In the genomic region with DNA sequence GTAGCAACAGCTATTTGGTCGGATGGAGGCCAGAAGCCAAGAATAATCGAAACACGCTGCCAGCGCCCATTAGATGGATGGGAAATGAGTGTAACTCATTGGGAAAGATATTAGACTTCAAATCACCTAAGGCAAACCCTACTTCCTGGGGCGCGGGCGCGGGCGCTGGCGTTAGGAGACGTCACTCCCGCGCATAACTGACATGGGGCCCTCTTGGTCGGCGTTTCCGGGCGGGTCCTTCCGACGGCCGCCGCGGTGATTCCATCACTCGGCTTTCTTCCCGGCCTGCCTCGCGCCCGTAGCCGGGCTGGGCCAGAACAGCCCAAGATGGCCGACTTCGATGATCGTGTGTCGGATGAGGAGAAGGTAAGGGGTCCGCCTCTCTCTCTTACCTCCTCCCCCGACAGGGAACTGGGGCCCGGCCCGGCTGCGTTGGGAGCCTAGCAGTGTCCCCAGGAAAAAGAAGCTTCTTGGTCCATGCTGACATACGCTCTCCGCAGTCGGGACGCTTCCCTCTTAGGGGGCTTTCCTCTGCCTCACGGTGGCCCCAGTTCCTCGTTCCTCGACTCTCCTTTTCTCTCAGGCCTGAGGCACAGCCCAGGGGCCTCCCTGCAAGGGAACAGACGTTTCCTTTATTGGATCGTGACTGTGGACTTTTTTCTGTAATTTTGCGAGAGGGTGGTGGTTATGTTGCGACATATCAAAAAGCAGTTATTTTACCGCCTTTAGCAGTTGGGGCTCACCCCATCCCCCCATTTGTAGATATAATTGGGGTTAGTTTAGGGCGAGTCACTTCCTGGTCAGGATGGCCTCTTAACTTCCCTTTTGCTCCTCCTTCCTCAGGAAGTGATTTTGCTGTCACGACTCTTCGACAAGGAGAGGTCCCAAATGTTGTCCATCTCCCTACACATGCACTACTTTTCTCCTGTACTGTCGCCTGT, we compare ENCODE assay signal across 8 cellular contexts. TPM values are rescaled to one million over a fixed set of nuclear protein-coding genes. Genes with fewer than 3 reads are reported as not detected.
DNase-seq lines count a peak whose midpoint lies in the region; ATAC-seq, FAIRE-seq and TF ChIP-seq lines count a peak whose summit lies in the region.

TSS of gene CAPZA1 (plus strand) at position 315 of the 941 bp plus-strand sequence. CDS start at position 328, 13 bp downstream.

- no TSS peak for BruUV-seq in Caco-2 (replicated peaks; lab: Mats Ljungman, UMichigan)

- no peak; a peak in 1 of 4 replicates for TF ChIP-seq RAD21 in H1 (IDR thresholded peaks at IDR 0.05 in 1 of 2, conservative IDR thresholded peaks at IDR 0.05 in 1 of 2; ENCODE audit: low read depth in 2 of 2, low read length in 2 of 2)

- peak in 1 of 2 experiments; percentile 71; a peak in 1 of 3 replicates for TF ChIP-seq EP300 in H1 (IDR thresholded peaks at IDR 0.05; ENCODE audit: borderline replicate concordance in 1 of 2, low read depth in 2 of 2, low read length in 2 of 2)

- H3K4me1 Mint-ChIP-seq in Caco-2 (ENCODE audit: low read depth, unreplicated experiment) = no peaks in the 10 kb centered on the region

- H3K14ac ChIP-seq in H1 (ENCODE audit: insufficient read length) = peak within 1 kb of the TSS; percentile 78

- no peaks in the 10 kb centered on the region for H3K9me3 Mint-ChIP-seq in Caco-2 (ENCODE audit: unreplicated experiment)

- peak within 1 kb of the TSS; percentile 90 for H4K5ac ChIP-seq in H1 (ENCODE audit: insufficient read length, low read depth, low read length)
- peak within 1 kb of the TSS; percentile 93 for H4K5ac ChIP-seq in mesendoderm (ENCODE audit: low read length)

- FAIRE-seq in H1 (lab: Jason Lieb, UNC) = no peak

- H3K27me3 ChIP-seq in Caco-2 (replicated peaks; ENCODE audit: control insufficient read depth, insufficient read depth, low read length) (no peaks in the 10 kb centered on the region), H1 (replicated peaks in 1 of 4; ENCODE audit: control insufficient read depth in 3 of 4, extremely low read depth in 1 of 4, insufficient read depth in 3 of 4, low read length in 3 of 4) (no peaks in the 10 kb centered on the region), mesendoderm (ENCODE audit: insufficient read depth, low read length, poor library complexity) (no peaks in the 10 kb centered on the region)

- CTCF ChIA-PET in Caco-2 (lab: Charles Lee) = no interaction called here
- CTCF ChIA-PET in H1 (lab: Charles Lee; ENCODE audit: partially characterized antibody) = interaction anchor here (0.6 to 2.2 kb wide), 4 partner anchors 17 to 229 kb away, joined by 3 to 13 read pairs (median 4); partner anchors contain the start of gene MOV10

- H3K56ac ChIP-seq in H1 (replicated peaks; ENCODE audit: insufficient read length, low read depth, low read length) = peak within 1 kb of the TSS; percentile 72
- peak within 1 kb of the TSS; percentile 98 for H3K56ac ChIP-seq in mesendoderm (ENCODE audit: low read length)

- H3K27ac ChIP-seq in H1 (ENCODE audit: low read depth, low read length) (peak within 1 kb of the TSS; percentile 96), mesendoderm (ENCODE audit: low read depth, low read length) (peak within 1 kb of the TSS; percentile 60)

- ATAC-seq in GM21381 (IDR thresholded peaks at IDR 0.05; ENCODE audit: unreplicated experiment) = peak; percentile 75

- H3K4ac ChIP-seq in H1 (replicated peaks; ENCODE audit: insufficient read length, low read depth, low read length) (peak within 1 kb of the TSS; percentile 55), mesendoderm (ENCODE audit: low read depth, low read length) (peak within 1 kb of the TSS; percentile 93)

- peaks cover 3% of the 10 kb centered on the region in 2 experiments for H4K20me1 ChIP-seq in H1 (replicated peaks in 1 of 2; ENCODE audit: control insufficient read depth in 1 of 2, insufficient read depth in 2 of 2, low read length in 2 of 2)

- peaks cover 13% of the 10 kb centered on the region for H3K23me2 ChIP-seq in H1 (ENCODE audit: low read depth, low read length)

- H2BK120ac ChIP-seq in H1 (replicated peaks; ENCODE audit: low read depth, low read length) (peak within 1 kb of the TSS; percentile 87), mesendoderm (ENCODE audit: low read depth, low read length) (peak within 1 kb of the TSS; percentile 1)

- H3K36me3 ChIP-seq in Caco-2 (ENCODE audit: control insufficient read depth, insufficient read depth, low read length) (no peaks in the 10 kb centered on the region), H1 (ENCODE audit: control insufficient read depth in 2 of 4, insufficient read depth in 4 of 4, low read length in 3 of 4) (peaks cover 0 to 7% (median 0%) of the 10 kb centered on the region in 4 experiments; a peak in 2 of 8 replicates), mesendoderm (ENCODE audit: control insufficient read depth, insufficient read depth, low read length) (no peaks in the 10 kb centered on the region)

- no peak for TF ChIP-seq CTCF in Caco-2 (IDR thresholded peaks at IDR 0.05; ENCODE audit: insufficient read depth in 1 of 2, low read depth in 1 of 2, low read length in 1 of 2, severe bottlenecking in 1 of 2, unreplicated experiment in 1 of 2)
- TF ChIP-seq CTCF in H1 (IDR thresholded peaks at IDR 0.05; ENCODE audit: control extremely low read depth in 1 of 3, insufficient read depth in 1 of 3, low read depth in 1 of 3, low read length in 3 of 3) = no peak

- peak within 1 kb of the TSS; percentile 75 to 79 for H3K4me2 ChIP-seq in H1 (ENCODE audit: insufficient read depth in 1 of 2, low read depth in 2 of 2, low read length in 2 of 2)
- peak within 1 kb of the TSS; percentile 88 for H3K4me2 ChIP-seq in mesendoderm (ENCODE audit: low read length)

- DNase-seq in Caco-2 (peak; percentile 85 to 86), HUDEP-2 (lab: John Stamatoyannopoulos, UW; ENCODE audit: unreplicated experiment in 76 of 76) (peak in 74 of 76 experiments; percentile 7 to 91 (median 83)), NOMO-1 treated with dmso at 0.1 percent for 144 hours (lab: John Stamatoyannopoulos, UW; ENCODE audit: unreplicated experiment) (peak; percentile 90), H1 (ENCODE audit: low read depth in 1 of 2, low spot score in 2 of 2) (peak; percentile 61 to 87), mesendoderm (peak; percentile 95)
- DNase-seq in activated CD8-positive, alpha-beta memory T cell treated with anti-CD3 and anti-CD28 coated beads for 48 hours (ENCODE audit: low read depth in 2 of 3, low spot score in 2 of 3) = peak; percentile 71 to 86 (median 79)
- peak; percentile 80 for DNase-seq in stimulated activated CD8-positive, alpha-beta memory T cell treated with anti-CD3 and anti-CD28 coated beads, Interleukin-12 subunit alpha, Interleukin-12 subunit beta, amount 100 ng/mL, for 4 hours (ENCODE audit: low read depth)

- H3K9ac ChIP-seq in H1 (replicated peaks in 1 of 4; ENCODE audit: extremely low read depth in 1 of 4, low read depth in 3 of 4, low read length in 3 of 4) (peak within 1 kb of the TSS; percentile 97 to 99 (median 98)), mesendoderm (ENCODE audit: low read length) (peak within 1 kb of the TSS; percentile 99)

- TF ChIP-seq POLR2A in H1 (IDR thresholded peaks at IDR 0.05; ENCODE audit: control extremely low read depth in 1 of 2, low read depth in 2 of 2, low read length in 2 of 2) = peak; percentile 87 to 96

- peak within 1 kb of the TSS; percentile 91 for H2BK12ac ChIP-seq in H1 (ENCODE audit: low read depth, low read length)

- H2BK20ac ChIP-seq in H1 (ENCODE audit: low read length) = no peak within 1 kb of the TSS

- H3K4me3 Mint-ChIP-seq in Caco-2 (ENCODE audit: unreplicated experiment) = peak within 1 kb of the TSS; percentile 98

- POLR2A ChIA-PET in Caco-2 (lab: Charles Lee) (interaction anchor here (0.6 kb wide), 2 partner anchors 16 to 631 kb away, joined by 3 to 7 read pairs; no protein-coding TSS in a partner anchor), H1 (lab: Charles Lee; ENCODE audit: partially characterized antibody) (interaction anchor here (0.6 to 4.8 kb wide), 18 partner anchors 8 to 231 kb away, joined by 3 to 34 read pairs (median 4); partner anchors contain the start of genes MOV10, RHOC and WNT2B)

- peaks cover 9% of the 10 kb centered on the region for H3K36me3 Mint-ChIP-seq in Caco-2 (ENCODE audit: insufficient read depth, unreplicated experiment)

- H4K91ac ChIP-seq in H1 (replicated peaks; ENCODE audit: insufficient read length, low read length) = peak within 1 kb of the TSS; percentile 92

- H3K79me2 ChIP-seq in H1 (ENCODE audit: control insufficient read depth in 1 of 2, insufficient read depth in 2 of 2, low read length in 2 of 2) (peaks cover 12 to 63% of the 10 kb centered on the region in 2 experiments), mesendoderm (ENCODE audit: control insufficient read depth, insufficient read depth, low read length) (peaks cover 37% of the 10 kb centered on the region)

- no peaks in the 10 kb centered on the region for H3K9me3 ChIP-seq in Caco-2
- no peaks in the 10 kb centered on the region; a peak in 1 of 4 replicates for H3K9me3 ChIP-seq in H1 (ENCODE audit: insufficient read depth in 2 of 2, low read depth in 1 of 2, low read length in 1 of 2)

- intact Hi-C loops in Caco-2 (cut with micrococcal nuclease; ENCODE audit: unreplicated experiment) = loop anchor here (2.0 to 5.0 kb wide), 3 partner anchors 53 to 117 kb away; partner anchors contain the start of genes MOV10 and RHOC

- H3K23ac ChIP-seq in H1 (ENCODE audit: insufficient read length) = no peak within 1 kb of the TSS
- H3K23ac ChIP-seq in mesendoderm (ENCODE audit: low read length) = peak within 1 kb of the TSS; percentile 90

- H3K4me3 ChIP-seq in Caco-2 (ENCODE audit: low read depth, low read length) (peak within 1 kb of the TSS; percentile 95), H1 (ENCODE audit: extremely low read depth in 1 of 4, insufficient read depth in 2 of 4, low read depth in 3 of 4, low read length in 4 of 4) (peak within 1 kb of the TSS; percentile 84 to 98 (median 96)), mesendoderm (ENCODE audit: low read length) (peak within 1 kb of the TSS; percentile 97)

- H2BK5ac ChIP-seq in H1 (ENCODE audit: low read depth, low read length) = peak within 1 kb of the TSS; percentile 96
- peak within 1 kb of the TSS; percentile 90 for H2BK5ac ChIP-seq in mesendoderm (ENCODE audit: low read length)

- H4K8ac ChIP-seq in H1 (ENCODE audit: extremely low read depth, insufficient read depth, low read length) (peak within 1 kb of the TSS; percentile 98), mesendoderm (ENCODE audit: low read depth, low read length) (peak within 1 kb of the TSS; percentile 29)

- H3K27ac Mint-ChIP-seq in Caco-2 (ENCODE audit: unreplicated experiment) = peak within 1 kb of the TSS; percentile 98

- no peaks in the 10 kb centered on the region for H3K27me3 Mint-ChIP-seq in Caco-2 (ENCODE audit: insufficient read depth, unreplicated experiment)

- H2AK5ac ChIP-seq in H1 (ENCODE audit: low read depth, low read length) = peak within 1 kb of the TSS; percentile 53; the same call in 1 of the 2 replicates
- peak within 1 kb of the TSS; percentile 76 for H2AK5ac ChIP-seq in mesendoderm (ENCODE audit: low read length)

- no peaks in the 10 kb centered on the region for H3K4me1 ChIP-seq in Caco-2
- H3K4me1 ChIP-seq in H1 (replicated peaks in 1 of 4; ENCODE audit: control insufficient read depth in 3 of 4, insufficient read depth in 4 of 4, low read length in 3 of 4) = peaks cover 0 to 5% (median 0%) of the 10 kb centered on the region in 4 experiments; a peak in 2 of 7 replicates
- peaks cover 1% of the 10 kb centered on the region for H3K4me1 ChIP-seq in mesendoderm (ENCODE audit: control insufficient read depth, low read depth, low read length)

- peak within 1 kb of the TSS; percentile 53 for H2BK15ac ChIP-seq in H1 (ENCODE audit: low read length)
- H2BK15ac ChIP-seq in mesendoderm (replicated peaks; ENCODE audit: low read depth) = no peak within 1 kb of the TSS

- peak within 1 kb of the TSS; percentile 73 for H2AFZ ChIP-seq in H1 (ENCODE audit: low read length)

- H3K18ac ChIP-seq in H1 (ENCODE audit: extremely low read depth, low read length) (peak within 1 kb of the TSS; percentile 84), mesendoderm (ENCODE audit: low read length) (peak within 1 kb of the TSS; percentile 71)

- 2% methylated on average over 52 of the region's 53 CpGs; no CpG with 5 or more reads in 1 of the 2 experiments for WGBS in H1 (ENCODE audit: extremely low coverage in 1 of 2, insufficient coverage in 1 of 2, insufficient read length in 1 of 2, insufficient replicate concordance in 2 of 2, low coverage in 1 of 2, low lambda C conversion rate in 2 of 2, missing lambda C conversion rate in 1 of 2), 2 experiments
- WGBS in mesendoderm (ENCODE audit: extremely low coverage, insufficient coverage, low lambda C conversion rate) = no CpG with 5 or more reads among the region's 53 CpGs

- H3K79me1 ChIP-seq in H1 (ENCODE audit: low read depth, low read length) (no peaks in the 10 kb centered on the region; the same call in 1 of the 2 replicates), mesendoderm (ENCODE audit: low read length) (peaks cover 3% of the 10 kb centered on the region)

RNA-seq across cellular contexts. Expression of gene CAPZA1, which starts in this region (rescaled TPM):
- total RNA-seq in Caco-2 (2022) = 82.4 and 98.7 TPM in 2 replicates
- total RNA-seq in H1 (2021; fragmentation: NEBNext Ultra II Directional; extraction: Animal tissue kit (Norgen Biotek cat#: 25700)) = 107 and 114 TPM in 2 replicates
- 23.3 and 48.9 TPM in 2 replicates for polyA plus RNA-seq in H1 (2011; rRNA removed)
- 59.9 TPM for polyA plus RNA-seq in H1 (2011; cell fraction: cytosol; rRNA removed)
- 13.6 TPM for polyA plus RNA-seq in H1 (2011; cell fraction: nucleus; rRNA removed)
- 60.1 to 88.7 TPM (median 73.6 TPM) in 4 replicates for polyA plus RNA-seq in H1 (2012, experiment 1 of 2)
- 6.8 TPM for polyA plus RNA-seq in H1 (2012, experiment 2 of 2)
- polyA plus RNA-seq in H1 (2013, experiment 1 of 2) = 70.8 TPM
- 71.1 TPM for polyA plus RNA-seq in H1 (2013, experiment 2 of 2)
- 81.6 and 107 TPM in 2 replicates for polyA minus RNA-seq in H1 (2011; rRNA and poly(A)+ RNA removed)
- 99.6 TPM for polyA minus RNA-seq in H1 (2011; cell fraction: cytosol; rRNA and poly(A)+ RNA removed)
- 55.3 TPM for polyA minus RNA-seq in H1 (2011; cell fraction: nucleus; rRNA and poly(A)+ RNA removed)
- polyA plus RNA-seq in mesendoderm (2013, experiment 1 of 2) = 93.5 TPM
- 91.3 TPM for polyA plus RNA-seq in mesendoderm (2013, experiment 2 of 2)

Comparison
In these comparisons a context has a peak if more than half of its experiments do, and no peak if none do; other contexts are left out.
1. Peak in every context shown above with its lines: DNase-seq, ATAC-seq, H3K4me3 ChIP-seq and H3K27ac ChIP-seq.